Comparison of ENCODE assay signal across 19 cellular contexts in genomic region chr16:1340730-1341494, GRCh38. TPM values are rescaled to one million over a fixed set of nuclear protein-coding genes. Genes with fewer than 3 reads are reported as not detected.
"Had no signal": no experiment of that assay in that cellular context is flagged by ENCODE, and none has a peak within 500 bp of the region (broad histone marks: within the 10 kb centered on the region; RNA-seq: fewer than 3 reads in every experiment).

No MANE protein-coding gene starts in this region.

- H3K27ac ChIP-seq: coronary artery, esophagus muscularis mucosa, gastroesophageal sphincter, left ventricle myocardium inferior, lower lobe of right lung, tibial artery, upper lobe of right lung, vagina had no signal

- ATAC-seq: gastroesophageal sphincter, left cardiac atrium, lower lobe of right lung, upper lobe of right lung had no signal

- H3K9me3 Mint-ChIP-seq: immature natural killer cell; naive B cell; stimulated activated naive CD8-positive, alpha-beta T cell treated with anti-CD3 and anti-CD28 coated beads, Interleukin-15, Interleukin-2, amounts not matched to agents 100 ng/mL and 50 ng/mL, for 24 hours had no signal

- H3K4me3 ChIP-seq: coronary artery, esophagus muscularis mucosa, gastroesophageal sphincter, left ventricle myocardium inferior, lower lobe of right lung, tibial artery, upper lobe of right lung, vagina had no signal

- H3K27ac Mint-ChIP-seq: immature natural killer cell; stimulated activated naive CD8-positive, alpha-beta T cell treated with anti-CD3 and anti-CD28 coated beads, Interleukin-15, Interleukin-2, amounts not matched to agents 100 ng/mL and 50 ng/mL, for 24 hours had no signal

- H3K27me3 ChIP-seq: vagina had no signal

- H3K36me3 Mint-ChIP-seq: immature natural killer cell, naive B cell had no signal

- H3K4me3 Mint-ChIP-seq: immature natural killer cell; stimulated activated naive CD8-positive, alpha-beta T cell treated with anti-CD3 and anti-CD28 coated beads, Interleukin-15, Interleukin-2, amounts not matched to agents 100 ng/mL and 50 ng/mL, for 24 hours had no signal

- H3K9me3 ChIP-seq: esophagus muscularis mucosa, gastroesophageal sphincter, left ventricle myocardium inferior, lower lobe of right lung, tibial artery, upper lobe of right lung, vagina had no signal

- DNase-seq: effector CD8-positive, alpha-beta T cell; glutamatergic neuron; immature natural killer cell; left cardiac atrium; left ventricle myocardium inferior; lower lobe of right lung; mesendoderm; naive B cell; posterior cingulate gyrus; small intestine; stimulated activated CD4-positive, alpha-beta T cell treated with anti-CD3 and anti-CD28 coated beads, Interleukin-12 subunit alpha, Interleukin-12 subunit beta, amount 100 ng/mL, for 4 hours; tibial artery; upper lobe of right lung had no signal

- H3K36me3 ChIP-seq: gastroesophageal sphincter, left ventricle myocardium inferior, lower lobe of right lung, tibial artery, upper lobe of right lung, vagina had no signal

- H3K27me3 Mint-ChIP-seq: naive B cell; stimulated activated naive CD8-positive, alpha-beta T cell treated with anti-CD3 and anti-CD28 coated beads, Interleukin-15, Interleukin-2, amounts not matched to agents 100 ng/mL and 50 ng/mL, for 24 hours had no signal

RNA-seq across cellular contexts. Expression of gene BAIAP3, which starts 7.5 kb away (rescaled TPM):
- polyA plus RNA-seq: keratinocyte had no signal
